Comparison of ENCODE assay signal across 8 cellular contexts in genomic region chr6:111087871-111088667, GRCh38. TPM values are rescaled to one million over a fixed set of nuclear protein-coding genes. Genes with fewer than 3 reads are reported as not detected.
DNase-seq lines count a peak whose midpoint lies in the region; ATAC-seq, FAIRE-seq and TF ChIP-seq lines count a peak whose summit lies in the region.

No MANE protein-coding gene starts in this region.

- peak overlapping the region; percentile 83 for H3K27ac Mint-ChIP-seq in T-helper 17 cell

- H3K9ac ChIP-seq in kidney (ENCODE audit: low read length in 2 of 2) = peak overlapping the region in 1 of 2 donors; percentile 72

- peak overlapping the region; percentile 14 to 58 for H3K27ac ChIP-seq in kidney (ENCODE audit: low read depth in 2 of 2, low read length in 2 of 2)

- ATAC-seq in HG03175 (IDR thresholded peaks at IDR 0.05; ENCODE audit: unreplicated experiment) (peak; percentile 13), T-helper 17 cell (peak; percentile 63), GM18861 (IDR thresholded peaks at IDR 0.05; ENCODE audit: unreplicated experiment) (no peak)

- peaks cover 4% of the 10 kb centered on the region for H3K36me3 Mint-ChIP-seq in T-helper 17 cell (ENCODE audit: low read depth)

- peak overlapping the region; percentile 81 to 88 for H3K4me3 ChIP-seq in kidney (ENCODE audit: low read length in 2 of 2)

- TF ChIP-seq CTCF in kidney (IDR thresholded peaks at IDR 0.05; ENCODE audit: borderline replicate concordance, extremely low read depth, insufficient read depth) = no peak

- peak overlapping the region; percentile 94 for H3K4me3 Mint-ChIP-seq in T-helper 17 cell

- H3K36me3 ChIP-seq in kidney (ENCODE audit: control insufficient read depth in 1 of 2, insufficient read depth in 2 of 2, low read length in 2 of 2) = no peaks in the 10 kb centered on the region

- H3K27me3 Mint-ChIP-seq in T-helper 17 cell = peaks cover 5% of the 10 kb centered on the region

- no peak for FAIRE-seq in kidney (lab: Jason Lieb, UNC)

- H3K9me3 ChIP-seq in T-helper 17 cell (ENCODE audit: control insufficient read depth, low read length, poor library complexity, severe bottlenecking) (no peaks in the 10 kb centered on the region), kidney (ENCODE audit: control insufficient read depth in 1 of 2, low read length in 2 of 2) (no peaks in the 10 kb centered on the region)

- DNase-seq in NCI-H146 (lab: John Stamatoyannopoulos, UW) (peak; percentile 24), NCI-H146 treated with DMSO at 0.1 percent for 48 hours (lab: John Stamatoyannopoulos, UW; ENCODE audit: unreplicated experiment) (no peak), T-helper 17 cell (peak; percentile 35 to 52 (median 45)), amniotic epithelial cell (ENCODE audit: low read depth) (peak; percentile 9), kidney (peak; percentile 75)
- peak; percentile 34 to 48 for DNase-seq in stimulated activated CD4-positive, alpha-beta T cell treated with anti-CD3 and anti-CD28 coated beads, Interleukin-2, amount 100 ng/mL, for 48 hours

- peaks cover 22% of the 10 kb centered on the region for H3K4me1 Mint-ChIP-seq in T-helper 17 cell

- intact Hi-C loops in kidney (cut with DNase I) = no loop called here

- H3K4me1 ChIP-seq in kidney (ENCODE audit: control insufficient read depth in 1 of 2, insufficient read depth in 1 of 2, low read depth in 1 of 2, low read length in 2 of 2) = peaks cover 2 to 4% of the 10 kb centered on the region in 2 donors

RNA-seq across cellular contexts. Expression of gene SLC16A10, which starts 0.8 kb away (rescaled TPM):
- total RNA-seq in T-helper 17 cell (1 to 10 TPM; 5.1 to 6.3 TPM), kidney (3.7 TPM)
- 5.9 TPM for polyA plus RNA-seq in kidney (ENCODE audit: insufficient read depth, low read depth, low replicate concordance)
